2 cellular contexts compared by ENCODE assay signal in the genomic region with DNA sequence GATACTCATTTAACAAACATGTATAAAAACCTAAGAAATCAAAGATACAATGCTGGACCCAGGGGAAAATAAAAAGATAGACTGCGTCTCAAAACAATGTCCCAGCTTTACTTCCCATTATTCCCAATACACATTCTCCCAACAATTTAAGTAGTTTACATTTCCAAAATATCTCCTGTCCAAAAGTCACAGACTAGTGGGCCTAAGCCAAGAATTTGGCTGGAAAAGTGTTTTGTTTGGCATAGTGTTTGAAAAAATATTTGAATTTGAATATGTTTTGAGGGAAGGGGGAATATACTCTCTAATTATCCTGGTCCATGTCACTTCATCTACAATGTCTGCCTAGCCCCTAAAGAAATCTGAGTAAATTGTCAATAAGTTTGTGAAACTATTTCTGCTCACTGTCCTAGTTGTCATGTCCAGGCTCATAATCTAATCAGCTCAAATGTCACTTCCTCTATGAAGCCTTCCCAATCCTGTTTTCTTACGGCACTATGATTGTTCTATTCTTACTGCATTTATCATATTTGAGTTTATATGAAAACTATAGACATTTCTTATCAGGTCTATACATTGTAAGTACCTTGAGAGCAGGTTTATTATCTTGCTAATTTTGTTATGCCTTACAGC.
TF ChIP-seq lines count a peak whose summit lies in the region.

No MANE protein-coding gene starts in this region.

TF ChIP-seq in liver, 16 proteins besides CTCF, POLR2A, EP300 and RAD21:
- TF ChIP-seq, protein P1, sequence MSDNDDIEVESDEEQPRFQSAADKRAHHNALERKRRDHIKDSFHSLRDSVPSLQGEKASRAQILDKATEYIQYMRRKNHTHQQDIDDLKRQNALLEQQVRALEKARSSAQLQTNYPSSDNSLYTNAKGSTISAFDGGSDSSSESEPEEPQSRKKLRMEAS (IDR thresholded peaks at IDR 0.05) = no peak
- TF ChIP-seq YY1 (IDR thresholded peaks at IDR 0.05) (no peak), GABPA (IDR thresholded peaks at IDR 0.05 in 1 of 2, conservative IDR thresholded peaks at IDR 0.05 in 1 of 2) (no peak), SP1 (IDR thresholded peaks at IDR 0.05) (no peak), FOXA1 (IDR thresholded peaks at IDR 0.05) (no peak), RXRA (IDR thresholded peaks at IDR 0.05) (no peak), FOXA2 (IDR thresholded peaks at IDR 0.05) (no peak), HNF4A (conservative IDR thresholded peaks at IDR 0.05) (no peak), JUND (IDR thresholded peaks at IDR 0.05) (no peak), NR2F2 (IDR thresholded peaks at IDR 0.05) (no peak), EGR1 (IDR thresholded peaks at IDR 0.05; ENCODE audit: low read depth in 2 of 2) (no peak), TAF1 (conservative IDR thresholded peaks at IDR 0.05) (no peak), HNF4G (IDR thresholded peaks at IDR 0.05) (no peak)
- TF ChIP-seq, protein P2, sequence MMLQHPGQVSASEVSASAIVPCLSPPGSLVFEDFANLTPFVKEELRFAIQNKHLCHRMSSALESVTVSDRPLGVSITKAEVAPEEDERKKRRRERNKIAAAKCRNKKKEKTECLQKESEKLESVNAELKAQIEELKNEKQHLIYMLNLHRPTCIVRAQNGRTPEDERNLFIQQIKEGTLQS (IDR thresholded peaks at IDR 0.05) = no peak
- TF ChIP-seq, protein P3, sequence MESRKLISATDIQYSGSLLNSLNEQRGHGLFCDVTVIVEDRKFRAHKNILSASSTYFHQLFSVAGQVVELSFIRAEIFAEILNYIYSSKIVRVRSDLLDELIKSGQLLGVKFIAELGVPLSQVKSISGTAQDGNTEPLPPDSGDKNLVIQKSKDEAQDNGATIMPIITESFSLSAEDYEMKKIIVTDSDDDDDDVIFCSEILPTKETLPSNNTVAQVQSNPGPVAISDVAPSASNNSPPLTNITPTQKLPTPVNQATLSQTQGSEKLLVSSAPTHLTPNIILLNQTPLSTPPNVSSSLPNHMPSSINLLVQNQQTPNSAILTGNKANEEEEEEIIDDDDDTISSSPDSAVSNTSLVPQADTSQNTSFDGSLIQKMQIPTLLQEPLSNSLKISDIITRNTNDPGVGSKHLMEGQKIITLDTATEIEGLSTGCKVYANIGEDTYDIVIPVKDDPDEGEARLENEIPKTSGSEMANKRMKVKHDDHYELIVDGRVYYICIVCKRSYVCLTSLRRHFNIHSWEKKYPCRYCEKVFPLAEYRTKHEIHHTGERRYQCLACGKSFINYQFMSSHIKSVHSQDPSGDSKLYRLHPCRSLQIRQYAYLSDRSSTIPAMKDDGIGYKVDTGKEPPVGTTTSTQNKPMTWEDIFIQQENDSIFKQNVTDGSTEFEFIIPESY (IDR thresholded peaks at IDR 0.05) = no peak
- TF ChIP-seq, protein P4, sequence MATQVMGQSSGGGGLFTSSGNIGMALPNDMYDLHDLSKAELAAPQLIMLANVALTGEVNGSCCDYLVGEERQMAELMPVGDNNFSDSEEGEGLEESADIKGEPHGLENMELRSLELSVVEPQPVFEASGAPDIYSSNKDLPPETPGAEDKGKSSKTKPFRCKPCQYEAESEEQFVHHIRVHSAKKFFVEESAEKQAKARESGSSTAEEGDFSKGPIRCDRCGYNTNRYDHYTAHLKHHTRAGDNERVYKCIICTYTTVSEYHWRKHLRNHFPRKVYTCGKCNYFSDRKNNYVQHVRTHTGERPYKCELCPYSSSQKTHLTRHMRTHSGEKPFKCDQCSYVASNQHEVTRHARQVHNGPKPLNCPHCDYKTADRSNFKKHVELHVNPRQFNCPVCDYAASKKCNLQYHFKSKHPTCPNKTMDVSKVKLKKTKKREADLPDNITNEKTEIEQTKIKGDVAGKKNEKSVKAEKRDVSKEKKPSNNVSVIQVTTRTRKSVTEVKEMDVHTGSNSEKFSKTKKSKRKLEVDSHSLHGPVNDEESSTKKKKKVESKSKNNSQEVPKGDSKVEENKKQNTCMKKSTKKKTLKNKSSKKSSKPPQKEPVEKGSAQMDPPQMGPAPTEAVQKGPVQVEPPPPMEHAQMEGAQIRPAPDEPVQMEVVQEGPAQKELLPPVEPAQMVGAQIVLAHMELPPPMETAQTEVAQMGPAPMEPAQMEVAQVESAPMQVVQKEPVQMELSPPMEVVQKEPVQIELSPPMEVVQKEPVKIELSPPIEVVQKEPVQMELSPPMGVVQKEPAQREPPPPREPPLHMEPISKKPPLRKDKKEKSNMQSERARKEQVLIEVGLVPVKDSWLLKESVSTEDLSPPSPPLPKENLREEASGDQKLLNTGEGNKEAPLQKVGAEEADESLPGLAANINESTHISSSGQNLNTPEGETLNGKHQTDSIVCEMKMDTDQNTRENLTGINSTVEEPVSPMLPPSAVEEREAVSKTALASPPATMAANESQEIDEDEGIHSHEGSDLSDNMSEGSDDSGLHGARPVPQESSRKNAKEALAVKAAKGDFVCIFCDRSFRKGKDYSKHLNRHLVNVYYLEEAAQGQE (IDR thresholded peaks at IDR 0.05) = no peak

TF ChIP-seq in HepG2, 621 proteins besides CTCF, POLR2A, EP300 and RAD21:
- no peak for TF ChIP-seq SUZ12 (IDR thresholded peaks at IDR 0.05; ENCODE audit: low read depth, low read length)
- TF ChIP-seq, protein P5, sequence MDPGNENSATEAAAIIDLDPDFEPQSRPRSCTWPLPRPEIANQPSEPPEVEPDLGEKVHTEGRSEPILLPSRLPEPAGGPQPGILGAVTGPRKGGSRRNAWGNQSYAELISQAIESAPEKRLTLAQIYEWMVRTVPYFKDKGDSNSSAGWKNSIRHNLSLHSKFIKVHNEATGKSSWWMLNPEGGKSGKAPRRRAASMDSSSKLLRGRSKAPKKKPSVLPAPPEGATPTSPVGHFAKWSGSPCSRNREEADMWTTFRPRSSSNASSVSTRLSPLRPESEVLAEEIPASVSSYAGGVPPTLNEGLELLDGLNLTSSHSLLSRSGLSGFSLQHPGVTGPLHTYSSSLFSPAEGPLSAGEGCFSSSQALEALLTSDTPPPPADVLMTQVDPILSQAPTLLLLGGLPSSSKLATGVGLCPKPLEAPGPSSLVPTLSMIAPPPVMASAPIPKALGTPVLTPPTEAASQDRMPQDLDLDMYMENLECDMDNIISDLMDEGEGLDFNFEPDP (CRISPR knock-in tag; conservative IDR thresholded peaks at IDR 0.05) = no peak
- TF ChIP-seq ZNF230 (CRISPR knock-in tag; IDR thresholded peaks at IDR 0.05) = no peak
- TF ChIP-seq KLF6 (CRISPR knock-in tag; IDR thresholded peaks at IDR 0.05) = no peak
TF ChIP-seq in HepG2: peak in this region for 0.
